In the genomic region with DNA sequence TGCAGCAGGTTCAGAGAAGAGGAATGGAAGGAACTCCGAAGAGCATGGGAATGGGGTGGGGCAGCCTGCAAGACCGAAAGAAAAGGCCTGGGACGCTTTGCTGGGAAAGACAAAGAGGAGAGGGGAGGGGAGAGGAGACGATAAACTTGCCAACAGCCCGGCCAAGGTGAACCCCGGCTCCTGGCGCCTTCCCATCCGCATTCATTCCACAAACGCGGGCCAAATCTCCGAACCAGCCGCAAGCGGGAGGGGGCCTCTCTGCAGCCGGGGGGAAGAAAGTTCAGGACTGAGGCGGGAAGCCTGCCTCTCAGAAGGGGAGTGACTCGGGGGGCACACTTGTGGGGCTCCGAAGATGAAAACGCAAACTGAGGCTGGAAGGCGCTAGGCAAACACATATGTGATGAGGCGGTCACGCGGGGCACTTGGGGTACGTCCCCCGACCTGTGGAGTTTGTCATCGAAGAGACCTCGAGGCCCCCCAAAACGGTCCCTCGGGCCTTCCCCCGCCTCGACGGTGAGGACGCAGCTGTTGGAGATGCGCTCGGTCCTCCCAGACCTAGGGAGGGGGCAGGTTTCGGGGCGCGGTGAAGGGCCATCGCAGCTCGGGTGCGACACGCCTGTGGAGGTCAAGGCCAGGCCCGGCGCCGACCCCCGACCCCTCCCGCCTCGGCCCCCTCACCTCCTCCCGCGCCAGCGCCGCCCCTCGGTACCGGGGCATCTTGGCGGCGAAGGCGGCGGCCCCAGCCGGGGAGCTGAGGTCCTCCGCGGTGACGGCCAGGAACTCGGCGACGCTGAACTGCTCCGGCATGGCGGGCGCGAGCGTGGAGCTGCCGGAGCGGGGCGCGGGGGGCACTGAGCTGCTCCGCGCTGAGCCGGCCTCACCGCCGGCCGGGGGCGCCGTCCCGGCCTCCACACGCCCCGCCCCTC, we compare ENCODE assay signal across 1 cellular context.
TF ChIP-seq lines count a peak whose summit lies in the region.

A gene (minus strand): TSS at position 853 of the 926 bp plus-strand sequence. CDS start 46 bp downstream, at position 807.

TF ChIP-seq in HCT116, 20 proteins besides CTCF, POLR2A, EP300 and RAD21 (continued from another document):
- TF ChIP-seq, protein P1, sequence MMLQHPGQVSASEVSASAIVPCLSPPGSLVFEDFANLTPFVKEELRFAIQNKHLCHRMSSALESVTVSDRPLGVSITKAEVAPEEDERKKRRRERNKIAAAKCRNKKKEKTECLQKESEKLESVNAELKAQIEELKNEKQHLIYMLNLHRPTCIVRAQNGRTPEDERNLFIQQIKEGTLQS (IDR thresholded peaks at IDR 0.05), result no peak
